In the genomic region with DNA sequence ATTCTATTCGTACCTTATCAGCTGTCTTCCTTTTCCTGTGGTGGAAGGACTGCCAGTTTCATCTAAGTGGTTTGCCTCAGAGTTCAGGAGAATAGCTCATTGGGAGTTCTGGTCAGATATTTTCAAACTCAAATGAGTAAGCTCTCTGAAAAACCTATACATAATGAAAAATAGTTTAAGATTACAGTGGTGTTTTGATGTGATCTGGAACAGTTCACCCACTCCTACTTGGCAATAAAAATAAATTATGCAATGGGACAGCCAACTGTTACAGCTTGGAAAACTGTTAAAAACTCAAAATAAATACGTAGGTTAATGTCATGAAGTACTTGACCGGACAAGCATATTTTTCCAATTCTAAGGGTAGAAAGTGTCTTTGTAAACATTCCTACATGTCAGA, we compare ENCODE assay signal across 17 cellular contexts.
DNase-seq lines count a peak whose midpoint lies in the region; TF ChIP-seq lines count a peak whose summit lies in the region.
"Had no signal": no experiment of that assay in that cellular context is flagged by ENCODE, and none has a peak within 500 bp of the region (broad histone marks: within the 10 kb centered on the region; RNA-seq: fewer than 3 reads in every experiment).

No MANE protein-coding gene starts in this region.

- H3K27ac ChIP-seq in hepatocyte (peak overlapping the region; percentile 43), vagina (no peak overlapping the region)
- H3K27ac ChIP-seq: BLaER1, Peyer's patch, SJSA1 had no signal

- no peak overlapping the region for H2AFZ ChIP-seq in hepatocyte

- TF ChIP-seq CTCF in choroid plexus epithelial cell (conservative IDR thresholded peaks at IDR 0.05; ENCODE audit: low read depth, low read length) (no peak), hepatocyte (IDR thresholded peaks at IDR 0.05; ENCODE audit: poor library complexity) (no peak), nephron (IDR thresholded peaks at IDR 0.05; ENCODE audit: unreplicated experiment in 3 of 3) (no peak), vagina (IDR thresholded peaks at IDR 0.05) (no peak)

- no peaks in the 10 kb centered on the region for H3K9me3 ChIP-seq in hepatocyte (ENCODE audit: low read depth)
- H3K9me3 ChIP-seq in vagina = no peaks in the 10 kb centered on the region
- H3K9me3 ChIP-seq: BLaER1, Peyer's patch, SJSA1 had no signal

- no peaks in the 10 kb centered on the region for H4K20me1 ChIP-seq in hepatocyte (ENCODE audit: insufficient read depth, poor library complexity, severe bottlenecking)
- H4K20me1 ChIP-seq: BLaER1 had no signal

- H3K4me3 ChIP-seq in choroid plexus epithelial cell (ENCODE audit: low read depth, low read length) = no peak overlapping the region
- no peak overlapping the region for H3K4me3 ChIP-seq in hepatocyte
- no peak overlapping the region for H3K4me3 ChIP-seq in vagina
- H3K4me3 ChIP-seq: BLaER1, Peyer's patch, SJSA1 had no signal

- peak; percentile 47 for DNase-seq in H4 (ENCODE audit: low spot score)
- DNase-seq in choroid plexus epithelial cell (ENCODE audit: low read depth) = peak; percentile 46
- DNase-seq in hepatocyte (ENCODE audit: low spot score) = no peak
- DNase-seq in NCI-H1105 (lab: John Stamatoyannopoulos, UW) = no peak
- no peak for DNase-seq in AG08396 (ENCODE audit: low spot score)
- no peak for DNase-seq in NCI-H2081 (lab: John Stamatoyannopoulos, UW)
- no peak for DNase-seq in vagina (ENCODE audit: extremely low spot score in 2 of 2)
- DNase-seq: Calu3; CD8-positive, alpha-beta T cell; GOT3; KG1; NCI-H1092; NK-92 treated with Interleukin-12 subunit alpha and Interleukin-12 subunit beta, amount 100 ng/mL, for 24 hours; Peyer's patch had no signal

- no peak for TF ChIP-seq POLR2A in vagina (IDR thresholded peaks at IDR 0.05)

- intact Hi-C loops in vagina (cut with DNase I) = no loop called here

- 40% methylated on average over 3 of the region's 3 CpGs for WGBS in hepatocyte (ENCODE audit: low lambda C conversion rate, missing lambda C conversion rate)

- no peaks in the 10 kb centered on the region for H3K9me3 Mint-ChIP-seq in nephron
- H3K9me3 Mint-ChIP-seq: CD8-positive, alpha-beta T cell had no signal

- peak overlapping the region; percentile 84 to 93 (median 92) for H3K27ac Mint-ChIP-seq in nephron
- H3K27ac Mint-ChIP-seq: CD8-positive, alpha-beta T cell had no signal

- H3K27me3 ChIP-seq in hepatocyte (no peaks in the 10 kb centered on the region), vagina (no peaks in the 10 kb centered on the region)
- H3K27me3 ChIP-seq: BLaER1, Peyer's patch, SJSA1 had no signal

- H3K4me1 ChIP-seq in hepatocyte (ENCODE audit: insufficient read depth) (peaks cover 29% of the 10 kb centered on the region), vagina (peaks cover 14% of the 10 kb centered on the region)
- H3K4me1 ChIP-seq: BLaER1, Peyer's patch, SJSA1 had no signal

- H3K4me1 Mint-ChIP-seq in nephron = peaks cover 65% of the 10 kb centered on the region

- no peaks in the 10 kb centered on the region for H3K9me2 ChIP-seq in hepatocyte (replicated peaks; ENCODE audit: insufficient read depth)

- H3K36me3 ChIP-seq in hepatocyte (replicated peaks; ENCODE audit: insufficient read depth, low read depth) (no peaks in the 10 kb centered on the region), vagina (no peaks in the 10 kb centered on the region)
- H3K36me3 ChIP-seq: BLaER1, Peyer's patch, SJSA1 had no signal

- no peaks in the 10 kb centered on the region for H3K36me3 Mint-ChIP-seq in nephron (ENCODE audit: low read depth)
- H3K36me3 Mint-ChIP-seq: CD8-positive, alpha-beta T cell had no signal

- peak overlapping the region; percentile 43 for H3K4me2 ChIP-seq in hepatocyte
- H3K4me2 ChIP-seq: BLaER1 had no signal

- H3K4me3 Mint-ChIP-seq in nephron = no peak overlapping the region
- H3K4me3 Mint-ChIP-seq: CD8-positive, alpha-beta T cell had no signal

- no peaks in the 10 kb centered on the region for H3K79me2 ChIP-seq in hepatocyte

- no peaks in the 10 kb centered on the region for H3K27me3 Mint-ChIP-seq in nephron (ENCODE audit: low read depth)

Comparison
In these comparisons a context has a peak if more than half of its experiments do, and no peak if none do; other contexts are left out.
1. DNase-seq: peak in H4 (single experiment) and choroid plexus epithelial cell (single experiment); none in hepatocyte (single experiment), NCI-H1105 (single experiment), AG08396 (single experiment), NCI-H2081 (0 of 2) and vagina (0 of 2).